In the genomic region with DNA sequence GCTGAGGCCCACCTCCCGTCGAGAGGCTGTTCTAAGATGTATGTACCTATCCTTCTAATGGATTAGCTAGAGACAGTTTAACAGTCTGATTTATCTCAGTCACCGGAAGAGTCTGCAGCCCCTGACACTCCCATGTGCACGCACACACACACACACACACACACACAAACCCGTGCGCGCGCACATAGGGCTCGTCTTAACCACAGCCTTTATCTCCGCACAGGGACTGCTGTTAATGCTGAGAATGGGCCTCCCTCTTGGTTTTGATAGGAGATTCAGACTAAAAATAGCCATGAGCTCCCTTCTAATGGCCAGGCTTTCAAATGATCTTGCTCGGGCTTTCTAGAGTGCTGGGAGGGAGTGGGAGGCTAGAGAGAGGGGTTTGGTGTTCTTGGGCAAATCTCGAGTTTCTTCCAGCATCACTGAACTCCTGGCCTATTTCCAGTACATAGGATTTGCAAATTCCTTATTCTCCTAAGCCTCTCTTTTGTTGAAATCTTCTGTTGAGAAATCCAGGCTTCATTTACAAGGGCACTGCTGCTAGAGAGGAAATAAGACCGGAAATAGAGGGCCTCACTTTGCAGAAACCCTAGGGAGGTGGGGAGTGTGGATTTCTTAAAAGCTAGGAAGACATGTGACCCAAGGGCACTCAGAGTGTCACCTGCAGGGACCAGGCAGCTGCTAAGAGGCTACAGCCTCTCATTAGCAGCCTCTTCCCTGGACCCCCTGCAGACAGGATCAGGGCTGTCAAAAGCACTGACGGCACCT, we compare ENCODE assay signal across 1 cellular context.
TF ChIP-seq lines count a peak whose summit lies in the region.

No MANE protein-coding gene starts in this region.

TF ChIP-seq in K562, 482 proteins besides CTCF, POLR2A, EP300 and RAD21 (continued from another document and continues in another):
- TF ChIP-seq, protein P1, sequence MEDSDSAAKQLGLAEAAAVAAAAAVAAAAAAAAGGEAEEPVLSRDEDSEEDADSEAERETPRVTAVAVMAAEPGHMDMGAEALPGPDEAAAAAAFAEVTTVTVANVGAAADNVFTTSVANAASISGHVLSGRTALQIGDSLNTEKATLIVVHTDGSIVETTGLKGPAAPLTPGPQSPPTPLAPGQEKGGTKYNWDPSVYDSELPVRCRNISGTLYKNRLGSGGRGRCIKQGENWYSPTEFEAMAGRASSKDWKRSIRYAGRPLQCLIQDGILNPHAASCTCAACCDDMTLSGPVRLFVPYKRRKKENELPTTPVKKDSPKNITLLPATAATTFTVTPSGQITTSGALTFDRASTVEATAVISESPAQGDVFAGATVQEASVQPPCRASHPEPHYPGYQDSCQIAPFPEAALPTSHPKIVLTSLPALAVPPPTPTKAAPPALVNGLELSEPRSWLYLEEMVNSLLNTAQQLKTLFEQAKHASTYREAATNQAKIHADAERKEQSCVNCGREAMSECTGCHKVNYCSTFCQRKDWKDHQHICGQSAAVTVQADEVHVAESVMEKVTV (CRISPR knock-in tag; IDR thresholded peaks at IDR 0.05), result no peak
- TF ChIP-seq, protein P2, sequence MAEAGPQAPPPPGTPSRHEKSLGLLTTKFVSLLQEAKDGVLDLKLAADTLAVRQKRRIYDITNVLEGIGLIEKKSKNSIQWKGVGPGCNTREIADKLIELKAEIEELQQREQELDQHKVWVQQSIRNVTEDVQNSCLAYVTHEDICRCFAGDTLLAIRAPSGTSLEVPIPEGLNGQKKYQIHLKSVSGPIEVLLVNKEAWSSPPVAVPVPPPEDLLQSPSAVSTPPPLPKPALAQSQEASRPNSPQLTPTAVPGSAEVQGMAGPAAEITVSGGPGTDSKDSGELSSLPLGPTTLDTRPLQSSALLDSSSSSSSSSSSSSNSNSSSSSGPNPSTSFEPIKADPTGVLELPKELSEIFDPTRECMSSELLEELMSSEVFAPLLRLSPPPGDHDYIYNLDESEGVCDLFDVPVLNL (CRISPR knock-in tag; IDR thresholded peaks at IDR 0.05; ENCODE audit: low read depth), result no peak
- peak; percentile 17; the same call in 1 of the 2 replicates for TF ChIP-seq ERF (CRISPR knock-in tag; IDR thresholded peaks at IDR 0.05)
- no peak for TF ChIP-seq POLR3A (IDR thresholded peaks at IDR 0.05; ENCODE audit: borderline replicate concordance, extremely low read depth, insufficient read depth, insufficient read length)
- TF ChIP-seq ZKSCAN1 (IDR thresholded peaks at IDR 0.05; ENCODE audit: low read depth, low read length), result no peak
- no peak for TF ChIP-seq KAT2B (IDR thresholded peaks at IDR 0.05; ENCODE audit: low read depth, low read length)
- TF ChIP-seq, protein P3, sequence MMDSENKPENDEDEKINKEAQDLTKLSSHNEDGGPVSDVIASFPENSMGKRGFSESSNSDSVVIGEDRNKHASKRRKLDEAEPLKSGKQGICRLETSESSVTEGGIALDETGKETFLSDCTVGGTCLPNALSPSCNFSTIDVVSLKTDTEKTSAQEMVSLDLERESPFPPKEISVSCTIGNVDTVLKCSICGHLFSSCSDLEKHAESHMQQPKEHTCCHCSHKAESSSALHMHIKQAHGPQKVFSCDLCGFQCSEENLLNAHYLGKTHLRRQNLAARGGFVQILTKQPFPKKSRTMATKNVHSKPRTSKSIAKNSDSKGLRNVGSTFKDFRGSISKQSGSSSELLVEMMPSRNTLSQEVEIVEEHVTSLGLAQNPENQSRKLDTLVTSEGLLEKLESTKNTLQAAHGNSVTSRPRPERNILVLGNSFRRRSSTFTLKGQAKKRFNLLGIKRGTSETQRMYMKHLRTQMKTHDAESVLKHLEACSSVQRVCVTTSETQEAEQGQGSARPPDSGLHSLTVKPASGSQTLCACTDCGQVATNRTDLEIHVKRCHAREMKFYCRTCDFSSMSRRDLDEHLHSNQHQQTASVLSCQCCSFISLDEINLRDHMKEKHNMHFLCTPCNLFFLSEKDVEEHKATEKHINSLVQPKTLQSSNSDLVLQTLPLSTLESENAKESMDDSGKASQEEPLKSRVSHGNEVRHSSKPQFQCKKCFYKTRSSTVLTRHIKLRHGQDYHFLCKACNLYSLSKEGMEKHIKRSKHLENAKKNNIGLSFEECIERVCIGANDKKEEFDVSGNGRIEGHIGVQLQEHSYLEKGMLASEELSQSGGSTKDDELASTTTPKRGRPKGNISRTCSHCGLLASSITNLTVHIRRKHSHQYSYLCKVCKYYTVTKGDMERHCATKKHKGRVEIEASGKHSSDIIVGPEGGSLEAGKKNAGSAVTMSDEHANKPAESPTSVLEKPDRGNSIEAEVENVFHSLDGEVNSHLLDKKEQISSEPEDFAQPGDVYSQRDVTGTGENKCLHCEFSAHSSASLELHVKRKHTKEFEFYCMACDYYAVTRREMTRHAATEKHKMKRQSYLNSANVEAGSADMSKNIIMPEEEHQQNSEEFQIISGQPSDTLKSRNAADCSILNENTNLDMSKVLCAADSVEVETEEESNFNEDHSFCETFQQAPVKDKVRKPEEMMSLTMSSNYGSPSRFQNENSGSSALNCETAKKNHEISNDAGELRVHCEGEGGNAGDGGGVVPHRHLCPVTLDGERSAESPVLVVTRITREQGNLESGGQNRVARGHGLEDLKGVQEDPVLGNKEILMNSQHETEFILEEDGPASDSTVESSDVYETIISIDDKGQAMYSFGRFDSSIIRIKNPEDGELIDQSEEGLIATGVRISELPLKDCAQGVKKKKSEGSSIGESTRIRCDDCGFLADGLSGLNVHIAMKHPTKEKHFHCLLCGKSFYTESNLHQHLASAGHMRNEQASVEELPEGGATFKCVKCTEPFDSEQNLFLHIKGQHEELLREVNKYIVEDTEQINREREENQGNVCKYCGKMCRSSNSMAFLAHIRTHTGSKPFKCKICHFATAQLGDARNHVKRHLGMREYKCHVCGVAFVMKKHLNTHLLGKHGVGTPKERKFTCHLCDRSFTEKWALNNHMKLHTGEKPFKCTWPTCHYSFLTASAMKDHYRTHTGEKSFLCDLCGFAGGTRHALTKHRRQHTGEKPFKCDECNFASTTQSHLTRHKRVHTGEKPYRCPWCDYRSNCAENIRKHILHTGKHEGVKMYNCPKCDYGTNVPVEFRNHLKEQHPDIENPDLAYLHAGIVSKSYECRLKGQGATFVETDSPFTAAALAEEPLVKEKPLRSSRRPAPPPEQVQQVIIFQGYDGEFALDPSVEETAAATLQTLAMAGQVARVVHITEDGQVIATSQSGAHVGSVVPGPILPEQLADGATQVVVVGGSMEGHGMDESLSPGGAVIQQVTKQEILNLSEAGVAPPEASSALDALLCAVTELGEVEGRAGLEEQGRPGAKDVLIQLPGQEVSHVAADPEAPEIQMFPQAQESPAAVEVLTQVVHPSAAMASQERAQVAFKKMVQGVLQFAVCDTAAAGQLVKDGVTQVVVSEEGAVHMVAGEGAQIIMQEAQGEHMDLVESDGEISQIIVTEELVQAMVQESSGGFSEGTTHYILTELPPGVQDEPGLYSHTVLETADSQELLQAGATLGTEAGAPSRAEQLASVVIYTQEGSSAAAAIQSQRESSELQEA (IDR thresholded peaks at IDR 0.05; ENCODE audit: low read depth), result no peak
- peak; percentile 80 for TF ChIP-seq ZNF584 (CRISPR knock-in tag; IDR thresholded peaks at IDR 0.05; ENCODE audit: low read depth)
- TF ChIP-seq ZNF583 (CRISPR knock-in tag; IDR thresholded peaks at IDR 0.05), result 0 out of 2 replicates have a peak, but pooled peaks have one; percentile 51
- peak; percentile 79 to 83 for TF ChIP-seq NRF1 (conservative IDR thresholded peaks at IDR 0.05 in 1 of 2, IDR thresholded peaks at IDR 0.05 in 1 of 2)
- TF ChIP-seq, protein P4, sequence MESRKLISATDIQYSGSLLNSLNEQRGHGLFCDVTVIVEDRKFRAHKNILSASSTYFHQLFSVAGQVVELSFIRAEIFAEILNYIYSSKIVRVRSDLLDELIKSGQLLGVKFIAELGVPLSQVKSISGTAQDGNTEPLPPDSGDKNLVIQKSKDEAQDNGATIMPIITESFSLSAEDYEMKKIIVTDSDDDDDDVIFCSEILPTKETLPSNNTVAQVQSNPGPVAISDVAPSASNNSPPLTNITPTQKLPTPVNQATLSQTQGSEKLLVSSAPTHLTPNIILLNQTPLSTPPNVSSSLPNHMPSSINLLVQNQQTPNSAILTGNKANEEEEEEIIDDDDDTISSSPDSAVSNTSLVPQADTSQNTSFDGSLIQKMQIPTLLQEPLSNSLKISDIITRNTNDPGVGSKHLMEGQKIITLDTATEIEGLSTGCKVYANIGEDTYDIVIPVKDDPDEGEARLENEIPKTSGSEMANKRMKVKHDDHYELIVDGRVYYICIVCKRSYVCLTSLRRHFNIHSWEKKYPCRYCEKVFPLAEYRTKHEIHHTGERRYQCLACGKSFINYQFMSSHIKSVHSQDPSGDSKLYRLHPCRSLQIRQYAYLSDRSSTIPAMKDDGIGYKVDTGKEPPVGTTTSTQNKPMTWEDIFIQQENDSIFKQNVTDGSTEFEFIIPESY (CRISPR knock-in tag; IDR thresholded peaks at IDR 0.05), result no peak
- TF ChIP-seq JUND (IDR thresholded peaks at IDR 0.05; ENCODE audit: borderline replicate concordance, low read depth, low read length), result peak; percentile 53; the same call in 1 of the 2 replicates
- peak; percentile 65; the same call in 1 of the 3 replicates for TF ChIP-seq JUND (tag; IDR thresholded peaks at IDR 0.05; ENCODE audit: borderline replicate concordance, low read depth, low read length)
- TF ChIP-seq CREM (IDR thresholded peaks at IDR 0.05; ENCODE audit: low read depth), result peak; percentile 79
- no peak for TF ChIP-seq MED1 (CRISPR knock-in tag; IDR thresholded peaks at IDR 0.05; ENCODE audit: borderline replicate concordance)
- TF ChIP-seq, protein P5, sequence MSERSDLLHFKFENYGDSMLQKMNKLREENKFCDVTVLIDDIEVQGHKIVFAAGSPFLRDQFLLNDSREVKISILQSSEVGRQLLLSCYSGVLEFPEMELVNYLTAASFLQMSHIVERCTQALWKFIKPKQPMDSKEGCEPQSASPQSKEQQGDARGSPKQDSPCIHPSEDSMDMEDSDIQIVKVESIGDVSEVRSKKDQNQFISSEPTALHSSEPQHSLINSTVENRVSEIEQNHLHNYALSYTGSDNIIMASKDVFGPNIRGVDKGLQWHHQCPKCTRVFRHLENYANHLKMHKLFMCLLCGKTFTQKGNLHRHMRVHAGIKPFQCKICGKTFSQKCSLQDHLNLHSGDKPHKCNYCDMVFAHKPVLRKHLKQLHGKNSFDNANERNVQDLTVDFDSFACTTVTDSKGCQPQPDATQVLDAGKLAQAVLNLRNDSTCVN (CRISPR knock-in tag; IDR thresholded peaks at IDR 0.05), result peak; percentile 46; the same call in 1 of the 2 replicates
- peak; percentile 80; the same call in 1 of the 2 replicates for TF ChIP-seq MCM3 (IDR thresholded peaks at IDR 0.05)
- TF ChIP-seq ZC3H11A (IDR thresholded peaks at IDR 0.05; ENCODE audit: low read depth, low read length), result no peak
- TF ChIP-seq PHB (CRISPR knock-in tag; IDR thresholded peaks at IDR 0.05), result no peak
- TF ChIP-seq NEUROD1 (IDR thresholded peaks at IDR 0.05; ENCODE audit: borderline replicate concordance, low read depth, low read length, partially characterized antibody), result peak; percentile 50
- TF ChIP-seq, protein P6, sequence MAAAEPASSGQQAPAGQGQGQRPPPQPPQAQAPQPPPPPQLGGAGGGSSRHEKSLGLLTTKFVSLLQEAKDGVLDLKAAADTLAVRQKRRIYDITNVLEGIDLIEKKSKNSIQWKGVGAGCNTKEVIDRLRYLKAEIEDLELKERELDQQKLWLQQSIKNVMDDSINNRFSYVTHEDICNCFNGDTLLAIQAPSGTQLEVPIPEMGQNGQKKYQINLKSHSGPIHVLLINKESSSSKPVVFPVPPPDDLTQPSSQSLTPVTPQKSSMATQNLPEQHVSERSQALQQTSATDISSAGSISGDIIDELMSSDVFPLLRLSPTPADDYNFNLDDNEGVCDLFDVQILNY (CRISPR knock-in tag; IDR thresholded peaks at IDR 0.05), result no peak
- no peak for TF ChIP-seq MTF1 (CRISPR knock-in tag; IDR thresholded peaks at IDR 0.05; ENCODE audit: borderline replicate concordance)
- no peak for TF ChIP-seq SRSF7 (optimal IDR thresholded peaks at IDR 0.05; ENCODE audit: low read depth, low read length)
- no peak; a peak in 1 of 4 replicates for TF ChIP-seq SRF (CRISPR knock-in tag; IDR thresholded peaks at IDR 0.05)
- TF ChIP-seq, protein P7, sequence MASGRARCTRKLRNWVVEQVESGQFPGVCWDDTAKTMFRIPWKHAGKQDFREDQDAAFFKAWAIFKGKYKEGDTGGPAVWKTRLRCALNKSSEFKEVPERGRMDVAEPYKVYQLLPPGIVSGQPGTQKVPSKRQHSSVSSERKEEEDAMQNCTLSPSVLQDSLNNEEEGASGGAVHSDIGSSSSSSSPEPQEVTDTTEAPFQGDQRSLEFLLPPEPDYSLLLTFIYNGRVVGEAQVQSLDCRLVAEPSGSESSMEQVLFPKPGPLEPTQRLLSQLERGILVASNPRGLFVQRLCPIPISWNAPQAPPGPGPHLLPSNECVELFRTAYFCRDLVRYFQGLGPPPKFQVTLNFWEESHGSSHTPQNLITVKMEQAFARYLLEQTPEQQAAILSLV (tag; IDR thresholded peaks at IDR 0.05), result no peak
- TF ChIP-seq EHMT2 (IDR thresholded peaks at IDR 0.05), result 0 out of 2 replicates have a peak, but pooled peaks have one; percentile 46
- no peak for TF ChIP-seq ZNF408 (CRISPR knock-in tag; IDR thresholded peaks at IDR 0.05; ENCODE audit: low read depth)
- TF ChIP-seq FOXA3 (CRISPR knock-in tag; conservative IDR thresholded peaks at IDR 0.05 in 1 of 2, IDR thresholded peaks at IDR 0.05 in 1 of 2), result 0 out of 4 replicates have a peak, but pooled peaks of 1 of the 2 experiments have one; percentile 5
- TF ChIP-seq, protein P8, sequence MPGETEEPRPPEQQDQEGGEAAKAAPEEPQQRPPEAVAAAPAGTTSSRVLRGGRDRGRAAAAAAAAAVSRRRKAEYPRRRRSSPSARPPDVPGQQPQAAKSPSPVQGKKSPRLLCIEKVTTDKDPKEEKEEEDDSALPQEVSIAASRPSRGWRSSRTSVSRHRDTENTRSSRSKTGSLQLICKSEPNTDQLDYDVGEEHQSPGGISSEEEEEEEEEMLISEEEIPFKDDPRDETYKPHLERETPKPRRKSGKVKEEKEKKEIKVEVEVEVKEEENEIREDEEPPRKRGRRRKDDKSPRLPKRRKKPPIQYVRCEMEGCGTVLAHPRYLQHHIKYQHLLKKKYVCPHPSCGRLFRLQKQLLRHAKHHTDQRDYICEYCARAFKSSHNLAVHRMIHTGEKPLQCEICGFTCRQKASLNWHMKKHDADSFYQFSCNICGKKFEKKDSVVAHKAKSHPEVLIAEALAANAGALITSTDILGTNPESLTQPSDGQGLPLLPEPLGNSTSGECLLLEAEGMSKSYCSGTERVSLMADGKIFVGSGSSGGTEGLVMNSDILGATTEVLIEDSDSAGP (CRISPR knock-in tag; IDR thresholded peaks at IDR 0.05), result no peak
- no peak for TF ChIP-seq DMBX1 (CRISPR knock-in tag; IDR thresholded peaks at IDR 0.05; ENCODE audit: borderline replicate concordance)
- TF ChIP-seq ZNF24 (IDR thresholded peaks at IDR 0.05), result no peak
- no peak for TF ChIP-seq ZNF146 (CRISPR knock-in tag; IDR thresholded peaks at IDR 0.05; ENCODE audit: unreplicated experiment)
- TF ChIP-seq CCAR2 (IDR thresholded peaks at IDR 0.05; ENCODE audit: low read depth, low read length), result no peak
